20 cellular contexts compared by ENCODE assay signal in the genomic region with DNA sequence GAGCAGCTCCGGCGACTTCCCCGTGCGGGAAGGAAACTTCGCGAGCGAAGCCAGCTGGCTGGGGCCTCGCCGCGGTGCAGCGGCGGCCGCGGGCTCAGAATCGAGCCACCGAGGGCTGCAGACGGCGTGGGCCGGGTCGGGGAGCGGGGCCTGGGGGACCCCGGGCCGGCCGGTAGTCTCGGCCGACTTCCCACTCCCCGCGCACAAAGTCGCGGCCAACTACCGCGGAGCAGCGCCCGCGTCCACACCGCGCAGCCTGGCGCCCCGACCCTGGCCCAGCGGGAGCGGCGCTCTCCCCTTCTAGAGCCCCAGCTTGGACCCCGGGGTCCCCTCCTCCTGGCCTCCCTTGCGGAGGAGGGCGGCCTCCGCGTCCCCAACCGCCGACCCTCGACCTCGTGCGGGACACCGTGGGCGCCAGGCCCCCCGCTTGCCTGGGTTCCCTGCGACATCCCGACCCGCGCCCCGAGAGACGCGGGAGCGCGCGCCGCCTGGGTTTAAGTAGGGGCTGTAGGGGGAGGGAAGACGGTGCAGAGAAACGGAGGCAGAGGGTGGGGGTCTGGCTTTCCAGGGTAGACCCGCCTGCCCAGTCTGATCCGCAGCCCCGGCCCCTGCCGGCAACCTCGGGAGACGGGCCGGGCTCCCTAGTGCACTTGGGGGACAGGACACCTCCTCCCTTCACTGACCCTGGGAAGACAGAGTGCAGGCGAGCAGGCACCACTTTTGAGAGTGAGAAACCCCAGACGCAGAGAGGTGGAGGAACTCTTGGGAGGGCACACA. TPM values are rescaled to one million over a fixed set of nuclear protein-coding genes. Genes with fewer than 3 reads are reported as not detected.
A peak's percentile ranks its signal among the peaks of the same experiment; 100 is the strongest.
DNase-seq lines count a peak whose midpoint lies in the region; ATAC-seq, FAIRE-seq and TF ChIP-seq lines count a peak whose summit lies in the region.
"Had no signal": no experiment of that assay in that cellular context is flagged by ENCODE, and none has a peak within 500 bp of the region (broad histone marks: within the 10 kb centered on the region; RNA-seq: fewer than 3 reads in every experiment).

No MANE protein-coding gene starts in this region.

- peaks cover 73% of the 10 kb centered on the region for H3K27me3 ChIP-seq in HUES48 (ENCODE audit: control insufficient read depth, insufficient read depth, low read length)
- H3K27me3 ChIP-seq in iPS-20b (ENCODE audit: insufficient read depth, low read length) = peaks cover 82% of the 10 kb centered on the region
- peaks cover 0 to 16% of the 10 kb centered on the region in 2 donors for H3K27me3 ChIP-seq in small intestine (ENCODE audit: control insufficient read depth in 2 of 2, insufficient read depth in 2 of 2, low read length in 2 of 2)

- H3K4me1 ChIP-seq in HUES48 (ENCODE audit: control insufficient read depth, insufficient read depth, low read length) (peaks cover 30% of the 10 kb centered on the region), iPS-20b (ENCODE audit: insufficient read depth, low read length) (peaks cover 14% of the 10 kb centered on the region), small intestine (ENCODE audit: control insufficient read depth in 2 of 2, insufficient read depth in 1 of 2, low read depth in 1 of 2, low read length in 1 of 2) (no peaks in the 10 kb centered on the region)

- no peaks in the 10 kb centered on the region for H3K36me3 Mint-ChIP-seq in brain

- H3K4me3 Mint-ChIP-seq in brain = peak overlapping the region; percentile 65 to 78 (median 77)
- H3K4me3 Mint-ChIP-seq: activated CD8-positive, alpha-beta memory T cell treated with anti-CD3 and anti-CD28 coated beads, Interleukin-2, amount 10 ng/mL, durations not matched to agents 7 days and 5 days had no signal

- no peak for TF ChIP-seq CTCF in brain (conservative IDR thresholded peaks at IDR 0.05)

- WGBS in small intestine, 3 donors = 5 to 17% (median 8%) methylated on average over 57 to 77 of the region's 77 CpGs

- H3K9me3 ChIP-seq in HUES48 (ENCODE audit: control insufficient read depth, insufficient read depth, low read length) (no peaks in the 10 kb centered on the region), iPS-20b (ENCODE audit: insufficient read depth, low read depth, low read length) (no peaks in the 10 kb centered on the region), small intestine (ENCODE audit: control insufficient read depth, low read depth) (no peaks in the 10 kb centered on the region)

- no peak for FAIRE-seq in small intestine (lab: Jason Lieb, UNC)

- H3K4me3 ChIP-seq in HUES48 (ENCODE audit: low read depth, low read length) (peak overlapping the region; percentile 46; the same call in 1 of the 2 replicates), iPS-20b (ENCODE audit: low read length) (peak overlapping the region; percentile 18; the same call in 1 of the 2 replicates), small intestine (ENCODE audit: low read depth in 1 of 2, low read length in 2 of 2) (peak overlapping the region in 1 of 2 donors; percentile 53)
- H3K4me3 ChIP-seq: skin epidermis had no signal

- no peak overlapping the region for H3K27ac ChIP-seq in HUES48 (ENCODE audit: low read depth, low read length)
- no peak overlapping the region for H3K27ac ChIP-seq in iPS-20b (ENCODE audit: low read length)
- H3K27ac ChIP-seq in small intestine (ENCODE audit: low read depth in 1 of 2, low read length in 1 of 2) = peak overlapping the region in 1 of 2 donors; percentile 20
- H3K27ac ChIP-seq: skin epidermis had no signal

- DNase-seq in small intestine (peak; percentile 30), DMS53 (lab: John Stamatoyannopoulos, UW) (no peak)
- no peak for DNase-seq in activated T-cell treated with anti-CD3 and anti-CD28 coated beads, Interleukin-2, amount 50 U/mL, for 1 hour
- DNase-seq: activated CD4-positive, CD25-positive, alpha-beta regulatory T cell; activated CD8-positive, alpha-beta memory T cell treated with anti-CD3 and anti-CD28 coated beads, Interleukin-2, amount 10 ng/mL, durations not matched to agents 7 days and 5 days; activated gamma-delta T cell; Calu3; effector CD8-positive, alpha-beta T cell; GF-D8; NCI-H1436; NCI-H2227 treated with DMSO at 0.1 percent for 48 hours; NK-92 treated with Interleukin-12 subunit alpha and Interleukin-12 subunit beta, amount 100 ng/mL, for 24 hours; occipital lobe; stimulated activated naive CD4-positive, alpha-beta T cell treated with Interleukin-2 at 50 U/mL for 16 hours had no signal

- H3K27ac Mint-ChIP-seq in brain = peak overlapping the region; percentile 66 to 95 (median 90)
- H3K27ac Mint-ChIP-seq: activated CD8-positive, alpha-beta memory T cell treated with anti-CD3 and anti-CD28 coated beads, Interleukin-2, amount 10 ng/mL, durations not matched to agents 7 days and 5 days had no signal

- H3K9me3 Mint-ChIP-seq in brain = peaks cover 0 to 5% (median 0%) of the 10 kb centered on the region in 5 experiments

- H3K36me3 ChIP-seq in HUES48 (ENCODE audit: control insufficient read depth, insufficient read depth, low read length) (no peaks in the 10 kb centered on the region), iPS-20b (ENCODE audit: insufficient read depth, low read depth, low read length) (no peaks in the 10 kb centered on the region), small intestine (ENCODE audit: control insufficient read depth in 2 of 2, insufficient read depth in 2 of 2, low read length in 2 of 2) (no peaks in the 10 kb centered on the region)

- peaks cover 14% of the 10 kb centered on the region for H3K27me3 Mint-ChIP-seq in brain

- ATAC-seq in GM19035 (IDR thresholded peaks at IDR 0.05; ENCODE audit: unreplicated experiment) (no peak), HG03175 (IDR thresholded peaks at IDR 0.05; ENCODE audit: unreplicated experiment) (no peak)
- ATAC-seq: activated CD8-positive, alpha-beta memory T cell treated with anti-CD3 and anti-CD28 coated beads, Interleukin-2, amount 10 ng/mL, durations not matched to agents 7 days and 5 days had no signal

- H3K9ac ChIP-seq in HUES48 (ENCODE audit: low read depth, low read length) (no peak overlapping the region), iPS-20b (ENCODE audit: low read depth, low read length) (no peak overlapping the region)

- H3K4me1 Mint-ChIP-seq in brain = peaks cover 60% of the 10 kb centered on the region

RNA-seq across cellular contexts. Expression of gene PRDM16, which starts 4.7 kb away (rescaled TPM):
- 2.4 TPM for polyA plus RNA-seq in brain (ENCODE audit: insufficient read depth, low read depth, low replicate concordance)
- polyA plus RNA-seq in small intestine = 10 to 100 TPM in 1 of 3 donors, 1 to 10 TPM in 2; 5.4 to 11.4 (median 6.0) TPM

RNA-seq across cellular contexts. Expression of gene ACTRT2, which starts 52.4 kb away (rescaled TPM):
- polyA plus RNA-seq in brain (ENCODE audit: insufficient read depth, low read depth, low replicate concordance) (not detected), small intestine (not detected)
